Comparison of ENCODE assay signal across 1 cellular context in the genomic region with DNA sequence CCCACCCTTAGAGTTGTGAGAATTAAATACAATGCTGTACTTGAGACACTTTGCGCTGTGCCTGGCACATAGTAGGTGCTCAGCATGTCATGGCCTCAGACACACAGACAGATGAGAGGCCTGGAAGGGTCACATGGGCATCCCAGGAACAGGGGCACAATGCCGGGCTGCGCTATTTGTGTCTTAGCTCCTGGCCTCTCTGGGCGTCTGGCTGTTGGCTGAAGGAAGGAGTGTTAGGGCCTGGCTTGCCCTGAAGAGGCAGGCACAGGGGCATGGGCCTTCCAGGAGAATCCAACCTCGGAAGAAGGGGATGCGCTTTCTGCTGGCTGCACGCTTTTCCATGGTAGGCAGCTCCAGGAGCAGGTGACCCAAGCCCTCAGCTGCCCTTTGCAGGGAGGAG.
TF ChIP-seq lines count a peak whose summit lies in the region.

No MANE protein-coding gene starts in this region.

TF ChIP-seq in K562, 482 proteins besides CTCF, POLR2A, EP300 and RAD21:
- TF ChIP-seq ZKSCAN1 (IDR thresholded peaks at IDR 0.05; ENCODE audit: low read depth, low read length) = peak; percentile 76
- TF ChIP-seq, protein P1, sequence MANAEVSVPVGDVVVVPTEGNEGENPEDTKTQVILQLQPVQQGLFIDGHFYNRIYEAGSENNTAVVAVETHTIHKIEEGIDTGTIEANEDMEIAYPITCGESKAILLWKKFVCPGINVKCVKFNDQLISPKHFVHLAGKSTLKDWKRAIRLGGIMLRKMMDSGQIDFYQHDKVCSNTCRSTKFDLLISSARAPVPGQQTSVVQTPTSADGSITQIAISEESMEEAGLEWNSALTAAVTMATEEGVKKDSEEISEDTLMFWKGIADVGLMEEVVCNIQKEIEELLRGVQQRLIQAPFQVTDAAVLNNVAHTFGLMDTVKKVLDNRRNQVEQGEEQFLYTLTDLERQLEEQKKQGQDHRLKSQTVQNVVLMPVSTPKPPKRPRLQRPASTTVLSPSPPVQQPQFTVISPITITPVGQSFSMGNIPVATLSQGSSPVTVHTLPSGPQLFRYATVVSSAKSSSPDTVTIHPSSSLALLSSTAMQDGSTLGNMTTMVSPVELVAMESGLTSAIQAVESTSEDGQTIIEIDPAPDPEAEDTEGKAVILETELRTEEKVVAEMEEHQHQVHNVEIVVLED (CRISPR knock-in tag; IDR thresholded peaks at IDR 0.05) = no peak
- no peak for TF ChIP-seq RFX7 (CRISPR knock-in tag; IDR thresholded peaks at IDR 0.05)
- TF ChIP-seq FOXA1 (IDR thresholded peaks at IDR 0.05; ENCODE audit: borderline replicate concordance) = no peak
- TF ChIP-seq CREM (IDR thresholded peaks at IDR 0.05; ENCODE audit: low read depth) = no peak
